3 cellular contexts compared by ENCODE assay signal in the genomic region with DNA sequence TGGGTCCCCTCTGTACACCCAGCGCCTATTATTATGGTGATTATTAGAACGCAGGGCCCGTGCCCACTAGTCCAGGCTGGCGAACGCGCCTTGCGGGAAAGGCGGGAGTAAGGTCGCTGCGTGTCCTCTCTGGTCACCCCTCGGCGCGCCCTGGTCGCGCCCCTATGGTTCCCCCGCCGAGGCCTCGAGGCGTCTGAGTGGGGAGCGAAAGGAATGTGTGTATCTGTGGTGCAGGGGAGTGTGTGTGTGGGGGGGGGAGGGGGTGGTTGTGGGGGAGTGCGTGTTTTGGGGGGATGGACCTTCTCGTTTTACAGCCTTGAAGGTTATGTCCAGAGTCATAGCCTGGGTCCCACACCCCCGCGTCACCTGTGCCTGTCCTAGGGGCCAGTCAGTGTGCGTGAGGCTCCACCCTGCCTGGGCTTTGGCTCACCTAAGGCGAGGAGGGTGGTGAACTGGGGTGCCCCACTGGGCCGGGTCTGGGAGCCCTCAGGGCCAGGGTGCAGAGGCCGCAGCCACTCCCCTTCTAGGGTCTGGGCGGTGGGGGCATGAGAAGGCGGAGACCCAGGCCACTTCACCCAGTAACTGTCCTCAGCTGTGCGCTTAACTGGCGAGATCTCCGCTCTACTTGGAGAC. TPM values are rescaled to one million over a fixed set of nuclear protein-coding genes. Genes with fewer than 3 reads are reported as not detected.
"Had no signal": no experiment of that assay in that cellular context is flagged by ENCODE, and none has a peak within 500 bp of the region (broad histone marks: within the 10 kb centered on the region; RNA-seq: fewer than 3 reads in every experiment).

A gene (minus strand): TSS at position 50 of the 633 bp plus-strand sequence. CDS start 952 bp downstream, outside the sequence.

RNA-seq across cellular contexts. Expression of the gene that starts here (rescaled TPM):
- total RNA-seq: activated T-cell treated with anti-CD3 and anti-CD28 coated beads, Interleukin-2, amount 50 U/mL, for 72 hours; skeletal muscle tissue had no signal
- polyA plus RNA-seq: naive thymus-derived CD4-positive, alpha-beta T cell had no signal
